28 cellular contexts compared by ENCODE assay signal in the genomic region with DNA sequence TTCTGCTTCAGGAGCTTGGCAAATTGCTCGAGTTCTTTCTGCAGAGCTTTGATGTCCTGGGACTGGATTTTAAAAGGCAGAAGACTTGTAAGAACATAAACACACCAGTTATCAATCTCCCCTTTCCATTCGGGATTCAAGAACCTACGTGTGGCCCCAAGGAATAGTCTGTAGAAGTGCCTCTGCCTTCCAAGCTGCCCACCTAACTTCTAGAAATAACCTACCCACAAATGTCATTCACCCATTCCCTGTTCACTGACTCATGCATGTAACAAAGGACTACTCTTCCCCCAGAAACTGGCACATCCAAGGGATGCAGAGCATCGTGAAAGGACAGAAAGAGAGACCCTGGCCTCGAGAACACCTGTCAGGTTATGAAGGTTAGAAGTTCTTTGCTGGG. TPM values are rescaled to one million over a fixed set of nuclear protein-coding genes. Genes with fewer than 3 reads are reported as not detected.
A peak's percentile ranks its signal among the peaks of the same experiment; 100 is the strongest.
DNase-seq lines count a peak whose midpoint lies in the region; ATAC-seq and TF ChIP-seq lines count a peak whose summit lies in the region.
"Had no signal": no experiment of that assay in that cellular context is flagged by ENCODE, and none has a peak within 500 bp of the region (broad histone marks: within the 10 kb centered on the region; RNA-seq: fewer than 3 reads in every experiment).

No MANE protein-coding gene starts in this region.

- peak overlapping the region in 2 of 3 experiments; percentile 50 to 82; a peak in 6 of 7 replicates for H3K27ac Mint-ChIP-seq in H9

- no peak overlapping the region for H2BK12ac ChIP-seq in H9 (ENCODE audit: insufficient read length, low read depth, low read length)

- H4K91ac ChIP-seq in H9 (ENCODE audit: insufficient read length, low read depth, low read length) = no peak overlapping the region

- H3T11ph ChIP-seq in H9 (ENCODE audit: low read length) = no peak overlapping the region

- peaks cover 17% of the 10 kb centered on the region for H3K23me2 ChIP-seq in H9 (ENCODE audit: insufficient read length, low read depth, low read length, poor library complexity, severe bottlenecking)

- peaks cover 38% of the 10 kb centered on the region for H3K79me2 ChIP-seq in H9 (ENCODE audit: insufficient read depth, low read length)

- H3K36me3 ChIP-seq in WERI-Rb-1 (peaks cover 41% of the 10 kb centered on the region), iPS-18a (ENCODE audit: control insufficient read depth, low read depth, low read length) (peaks cover 52% of the 10 kb centered on the region), spleen (peaks cover 0 to 22% (median 0%) of the 10 kb centered on the region in 6 donors)

- H3K9ac ChIP-seq in H9 (ENCODE audit: extremely low read depth, insufficient read length, low read length) (no peak overlapping the region), iPS-18a (ENCODE audit: low read length) (no peak overlapping the region)

- no peak overlapping the region for H4K5ac ChIP-seq in H9 (ENCODE audit: insufficient read length, low read depth, low read length)

- H3K27ac ChIP-seq in H9 (ENCODE audit: insufficient read length, low read depth, low read length) (no peak overlapping the region), WERI-Rb-1 (peak overlapping the region; percentile 77), iPS-18a (ENCODE audit: low read length) (peak overlapping the region; percentile 14), spleen (peak overlapping the region in 1 of 8 donors; percentile 54)
- H3K27ac ChIP-seq: SJSA1 had no signal

- no peaks in the 10 kb centered on the region for H3K79me1 ChIP-seq in H9 (ENCODE audit: insufficient read depth, low read depth, low read length, poor library complexity, severe bottlenecking)

- no peak overlapping the region for H4K8ac ChIP-seq in H9 (replicated peaks; ENCODE audit: insufficient read length, low read depth, low read length)

- no peak overlapping the region for H3K23ac ChIP-seq in H9 (ENCODE audit: insufficient read length, low read depth, low read length)

- intact Hi-C loops in spleen (cut with DNase I; ENCODE audit: low total_unique reads) = no loop called here

- H3K27me3 ChIP-seq in H9 (ENCODE audit: insufficient read depth, low read length) = no peaks in the 10 kb centered on the region
- no peaks in the 10 kb centered on the region for H3K27me3 ChIP-seq in WERI-Rb-1 (ENCODE audit: insufficient read depth, low read depth, severe bottlenecking)
- H3K27me3 ChIP-seq in iPS-18a (ENCODE audit: control insufficient read depth, insufficient read depth, low read length) = no peaks in the 10 kb centered on the region
- H3K27me3 ChIP-seq in spleen (replicated peaks in 1 of 7) = no peaks in the 10 kb centered on the region
- H3K27me3 ChIP-seq: SJSA1 had no signal

- no peak overlapping the region for H3K18ac ChIP-seq in H9 (ENCODE audit: insufficient read length, low read depth, low read length)

- WGBS in H9 (ENCODE audit: extremely low coverage, insufficient read length, low lambda C conversion rate) = no CpG with 5 or more reads among the region's 5 CpGs
- WGBS in spleen, 5 donors = 68 to 93% (median 81%) methylated on average over 5 of the region's 5 CpGs

- H3K4me1 Mint-ChIP-seq in H9 = peaks cover 57 to 67% of the 10 kb centered on the region in 2 experiments

- H3K4me3 ChIP-seq in WERI-Rb-1 (ENCODE audit: low read depth, low read length) = no peak overlapping the region
- no peak overlapping the region for H3K4me3 ChIP-seq in iPS-18a (ENCODE audit: low read length)
- H3K4me3 ChIP-seq in spleen = no peak overlapping the region
- H3K4me3 ChIP-seq: K562, SJSA1 had no signal

- H3K4me2 ChIP-seq in H9 (ENCODE audit: insufficient read depth, insufficient read length, low read length) = no peak overlapping the region

- H3K36me3 Mint-ChIP-seq in H9 (ENCODE audit: insufficient read depth in 1 of 3, low read depth in 3 of 3) = peaks cover 57 to 90% (median 57%) of the 10 kb centered on the region in 3 experiments

- TF ChIP-seq CTCF in H9 (conservative IDR thresholded peaks at IDR 0.05) = no peak
- no peak for TF ChIP-seq CTCF in WERI-Rb-1 (IDR thresholded peaks at IDR 0.05; ENCODE audit: low read depth, low read length)
- no peak for TF ChIP-seq CTCF in spleen (IDR thresholded peaks at IDR 0.05 in 8 of 11, conservative IDR thresholded peaks at IDR 0.05 in 3 of 11)

- H2BK20ac ChIP-seq in H9 (ENCODE audit: low read depth, low read length, poor library complexity, severe bottlenecking) = no peak overlapping the region

- no peaks in the 10 kb centered on the region; the same call in 1 of the 2 replicates for H3K27me3 Mint-ChIP-seq in H9 (ENCODE audit: low read depth)

- no peak overlapping the region for H2BK5ac ChIP-seq in H9 (ENCODE audit: insufficient read length, low read length)

- H2AFZ ChIP-seq in H9 (ENCODE audit: low read length) = no peak overlapping the region

- no peak overlapping the region for H3K14ac ChIP-seq in H9 (ENCODE audit: insufficient read depth, low read length)

- no peak for TF ChIP-seq POLR2A in spleen (IDR thresholded peaks at IDR 0.05)

- DNase-seq in H9 (no peak), WERI-Rb-1 (no peak), spleen (peak; percentile 0), hypothalamus (lab: John Stamatoyannopoulos, UW) (no peak)
- DNase-seq in effector CD8-positive, alpha-beta T cell (lab: John Stamatoyannopoulos, UW) = no peak
- DNase-seq: Calu3; DMS79 treated with DMSO at 0.1 percent for 48 hours; GF-D8; H7; Kasumi-1; MV-4-11; NCI-H1105; NCI-H1436 treated with DMSO at 0.1 percent for 48 hours; NCI-H187 treated with DMSO at 0.1 percent for 48 hours; NCI-H2107; NCI-H446; NCI-H524 treated with DMSO at 0.1 percent for 48 hours; NK-92 treated with Interleukin-12 subunit alpha and Interleukin-12 subunit beta, amount 100 ng/mL, for 24 hours; Right ventricle myocardium superior; RPMI8226 had no signal

- no peak overlapping the region for H2BK15ac ChIP-seq in H9 (ENCODE audit: low read depth, low read length)

- no peaks in the 10 kb centered on the region for H3K9me3 Mint-ChIP-seq in H9

- H2BK120ac ChIP-seq in H9 (ENCODE audit: low read depth, low read length, poor library complexity, severe bottlenecking) = no peak overlapping the region

- no peak overlapping the region for H3K4ac ChIP-seq in H9 (ENCODE audit: low read depth, low read length)

- H3K4me1 ChIP-seq in H9 (ENCODE audit: insufficient read depth, low read length) (peaks cover 2% of the 10 kb centered on the region; the same call in 1 of the 2 replicates), iPS-18a (ENCODE audit: control insufficient read depth, low read depth, low read length) (peaks cover 21% of the 10 kb centered on the region), spleen (peaks cover 0 to 4% (median 0%) of the 10 kb centered on the region in 6 donors)
- H3K4me1 ChIP-seq: SJSA1 had no signal

- H3K9me3 ChIP-seq in H9 (ENCODE audit: control insufficient read depth, low read depth, low read length) (no peaks in the 10 kb centered on the region), WERI-Rb-1 (ENCODE audit: severe bottlenecking) (no peaks in the 10 kb centered on the region), iPS-18a (ENCODE audit: control insufficient read depth, low read depth, low read length) (no peaks in the 10 kb centered on the region), spleen (no peaks in the 10 kb centered on the region)
- H3K9me3 ChIP-seq: SJSA1 had no signal

- no peaks in the 10 kb centered on the region for H4K20me1 ChIP-seq in H9 (ENCODE audit: control insufficient read depth, insufficient read depth, insufficient read length)

- no peak overlapping the region for H3K56ac ChIP-seq in H9 (ENCODE audit: insufficient read length, low read depth, low read length)

- ATAC-seq in HG02759 (IDR thresholded peaks at IDR 0.05; ENCODE audit: unreplicated experiment) = no peak
- ATAC-seq: HepG2, K562 had no signal

- H3K4me3 Mint-ChIP-seq in H9 = peak overlapping the region; percentile 91

- H2AK5ac ChIP-seq in H9 (ENCODE audit: insufficient read length, low read length) = no peak overlapping the region

RNA-seq across cellular contexts. Expression of a gene that starts 4.5 kb away (rescaled TPM):
- 2,134 TPM in 2 replicates for total RNA-seq in H9 (2021)
- total RNA-seq in spleen = 1 to 10 TPM in 5 of 7 donors, under 1 TPM in 2; 0.57 to 3.7 (median 1.3) TPM
- polyA plus RNA-seq in spleen = 1 to 10 TPM; 1.2 to 3.2 (median 2.7) TPM
- total RNA-seq: A172, M059J, SJSA1 had no signal

RNA-seq across cellular contexts. Expression of a gene that starts 7.6 kb away (rescaled TPM):
- total RNA-seq in H9 (2021) (15.0 and 16.5 TPM in 2 replicates), spleen (10 to 100 TPM in 4 of 7 donors, 1 to 10 TPM in 3; 6.6 to 12.6 (median 10.2) TPM)
- 1 to 10 TPM; 6.2 to 9.8 (median 7.1) TPM for polyA plus RNA-seq in spleen

RNA-seq across cellular contexts. Expression of a gene that starts 8.4 kb away (rescaled TPM):
- total RNA-seq in H9 (2021) (42.7 and 45.5 TPM in 2 replicates), spleen (10 to 100 TPM in 6 of 7 donors, 1 to 10 TPM in 1; 7.7 to 22.5 (median 17.8) TPM)
- polyA plus RNA-seq in spleen = 10 to 100 TPM; 11.1 to 15.2 (median 11.7) TPM

RNA-seq across cellular contexts. Expression of a gene that starts 27.1 kb away (rescaled TPM):
- total RNA-seq in H9 (2021) (0.31 and 0.33 TPM in 2 replicates), spleen (not detected)
- polyA plus RNA-seq in spleen = not detected
- total RNA-seq: A172, Calu3, HepG2, K562, M059J, Right ventricle myocardium superior, SJSA1 had no signal
- polyA plus RNA-seq: BJ, HepG2, K562 had no signal

RNA-seq across cellular contexts. Expression of a gene that starts 45.7 kb away (rescaled TPM):
- not detected in 2 replicates for total RNA-seq in H9 (2021)
- total RNA-seq in spleen = not detected
- polyA plus RNA-seq in spleen = not detected
- total RNA-seq: A172, H7, HepG2, K562, M059J, Right ventricle myocardium superior, SJSA1 had no signal
- polyA plus RNA-seq: BJ, HepG2, K562 had no signal

Comparison
In these comparisons a context has a peak if more than half of its experiments do, and no peak if none do; other contexts are left out.
1. RNA of a gene that starts 4.5 kb away (total RNA-seq): 2,134 TPM in H9; 0.57 to 3.7 TPM in spleen; every median in the first group is over 100 times any median in the second.